In genomic region chr17:42484304-42484703, GRCh38 we compare ENCODE assay signal across 9 cellular contexts. TPM values are rescaled to one million over a fixed set of nuclear protein-coding genes. Genes with fewer than 3 reads are reported as not detected.
DNase-seq lines count a peak whose midpoint lies in the region; ATAC-seq and TF ChIP-seq lines count a peak whose summit lies in the region.
"Had no signal": no experiment of that assay in that cellular context is flagged by ENCODE, and none has a peak within 500 bp of the region (broad histone marks: within the 10 kb centered on the region; RNA-seq: fewer than 3 reads in every experiment).

No MANE protein-coding gene starts in this region.

- no peak overlapping the region for H3K4me3 Mint-ChIP-seq in mesothelial cell of epicardium
- H3K4me3 Mint-ChIP-seq: endodermal cell had no signal

- no peaks in the 10 kb centered on the region for H3K27me3 Mint-ChIP-seq in mesothelial cell of epicardium (ENCODE audit: low read depth)

- no peaks in the 10 kb centered on the region for H3K9me3 Mint-ChIP-seq in mesothelial cell of epicardium
- H3K9me3 Mint-ChIP-seq: endodermal cell had no signal

- no peaks in the 10 kb centered on the region for H3K4me1 Mint-ChIP-seq in mesothelial cell of epicardium
- H3K4me1 Mint-ChIP-seq: endodermal cell had no signal

- TF ChIP-seq CTCF in mesothelial cell of epicardium (IDR thresholded peaks at IDR 0.05; ENCODE audit: unreplicated experiment): no peak

- ATAC-seq in GM19351 (IDR thresholded peaks at IDR 0.05; ENCODE audit: unreplicated experiment) (peak; percentile 68), GM18873 (IDR thresholded peaks at IDR 0.05; ENCODE audit: low FRiP score, unreplicated experiment) (no peak)

- H3K27ac Mint-ChIP-seq in mesothelial cell of epicardium: no peak overlapping the region
- H3K27ac Mint-ChIP-seq: endodermal cell had no signal

- peaks cover 31% of the 10 kb centered on the region for H3K36me3 Mint-ChIP-seq in mesothelial cell of epicardium

- peak; percentile 17 to 75 for DNase-seq in activated CD4-positive, alpha-beta T cell treated with anti-CD3 and anti-CD28 coated beads, Interleukin-2, amount 50 U/mL, for 24 hours (ENCODE audit: low read depth in 1 of 2, low spot score in 1 of 2)
- DNase-seq in central memory CD4-positive, alpha-beta T cell: peak; percentile 87
- DNase-seq in stimulated activated CD4-positive, alpha-beta T cell treated with anti-CD3 and anti-CD28 coated beads, Interleukin-4, amount 100 ng/mL, for 24 hours: peak; percentile 78
- no peak for DNase-seq in NCI-H2107 treated with DMSO at 0.1 percent for 48 hours (lab: John Stamatoyannopoulos, UW; ENCODE audit: unreplicated experiment)
- no peak for DNase-seq in mesothelial cell of epicardium (ENCODE audit: low spot score in 2 of 2, unreplicated experiment in 2 of 2)
- DNase-seq in DMS79 (lab: John Stamatoyannopoulos, UW): no peak
- DNase-seq: endodermal cell had no signal

RNA-seq across cellular contexts. Expression of gene ATP6V0A1, which starts 25.6 kb away (rescaled TPM):
- 60.4 to 65.6 TPM (median 65.6 TPM) in 3 replicates for total RNA-seq in mesothelial cell of epicardium

RNA-seq across cellular contexts. Expression of gene NAGLU, which starts 51.7 kb away (rescaled TPM):
- 31.0 to 31.9 TPM (median 31.5 TPM) in 3 replicates for total RNA-seq in mesothelial cell of epicardium

Comparison
In these comparisons a context has a peak if more than half of its experiments do, and no peak if none do; other contexts are left out.
1. DNase-seq: peak in activated CD4-positive, alpha-beta T cell treated with anti-CD3 and anti-CD28 coated beads, Interleukin-2, amount 50 U/mL, for 24 hours (2 of 2), central memory CD4-positive, alpha-beta T cell (single experiment) and stimulated activated CD4-positive, alpha-beta T cell treated with anti-CD3 and anti-CD28 coated beads, Interleukin-4, amount 100 ng/mL, for 24 hours (single experiment); none in NCI-H2107 treated with DMSO at 0.1 percent for 48 hours (single experiment), mesothelial cell of epicardium (0 of 2) and DMS79 (single experiment).